In the genomic region with DNA sequence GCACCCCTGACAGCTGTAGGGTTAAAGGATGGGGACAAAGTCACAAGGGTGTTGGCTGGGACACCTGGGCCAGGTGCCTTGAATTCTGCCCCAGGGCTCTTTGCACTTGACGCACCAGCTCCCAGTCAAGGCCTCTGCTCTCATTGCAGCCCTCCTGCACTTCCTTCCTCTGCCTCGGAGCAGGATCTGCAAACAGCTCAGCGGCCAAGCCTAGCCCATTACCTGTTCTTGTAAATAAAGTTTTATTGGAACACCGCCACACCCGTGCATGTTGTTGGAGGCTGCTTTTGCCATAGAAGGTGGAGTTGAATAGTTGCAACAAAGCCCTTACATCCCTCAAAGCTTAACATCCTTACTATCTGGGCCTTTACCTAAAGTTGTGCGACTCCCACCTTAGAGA, we compare ENCODE assay signal across 22 cellular contexts.
"Had no signal": no experiment of that assay in that cellular context is flagged by ENCODE, and none has a peak within 500 bp of the region (broad histone marks: within the 10 kb centered on the region; RNA-seq: fewer than 3 reads in every experiment).

No MANE protein-coding gene starts in this region.

- ATAC-seq: heart left ventricle, left lobe of liver, natural killer cell had no signal

- H3K4me1 ChIP-seq: heart left ventricle, right atrium auricular region, sigmoid colon, stomach, transverse colon had no signal

- H3K27ac ChIP-seq: coronary artery, heart left ventricle, neural progenitor cell, ovary, right atrium auricular region, sigmoid colon, skin epidermis, stomach, thoracic aorta, transverse colon had no signal

- H2AFZ ChIP-seq: neural progenitor cell had no signal

- DNase-seq: effector CD4-positive, alpha-beta T cell; endodermal cell; erythroblast; foreskin melanocyte; heart left ventricle; hippocampal formation; natural killer cell; nucleus accumbens; ovary; sigmoid colon; stimulated activated CD4-positive, alpha-beta T cell treated with anti-CD3 and anti-CD28 coated beads, Interleukin-12 subunit alpha, Interleukin-12 subunit beta, amount 100 ng/mL, for 4 hours; stimulated activated naive CD4-positive, alpha-beta T cell; stomach; substantia nigra; transverse colon had no signal

- H3K9me3 ChIP-seq: heart left ventricle, ovary, right atrium auricular region, sigmoid colon, thoracic aorta, transverse colon had no signal

- H3K9ac ChIP-seq: neural progenitor cell had no signal

- H3K4me2 ChIP-seq: neural progenitor cell had no signal

- H3K27me3 ChIP-seq: heart left ventricle, neural progenitor cell, ovary, right atrium auricular region, sigmoid colon, stomach, transverse colon had no signal

- FAIRE-seq: endothelial cell of umbilical vein had no signal

- H3K36me3 ChIP-seq: heart left ventricle, neural progenitor cell, ovary, right atrium auricular region, sigmoid colon, stomach, transverse colon had no signal

- H3K4me3 ChIP-seq: coronary artery, heart left ventricle, neural progenitor cell, ovary, right atrium auricular region, sigmoid colon, skin epidermis, stomach, thoracic aorta, transverse colon had no signal
